ENCODE assay signal across 2 cellular contexts in the genomic region with DNA sequence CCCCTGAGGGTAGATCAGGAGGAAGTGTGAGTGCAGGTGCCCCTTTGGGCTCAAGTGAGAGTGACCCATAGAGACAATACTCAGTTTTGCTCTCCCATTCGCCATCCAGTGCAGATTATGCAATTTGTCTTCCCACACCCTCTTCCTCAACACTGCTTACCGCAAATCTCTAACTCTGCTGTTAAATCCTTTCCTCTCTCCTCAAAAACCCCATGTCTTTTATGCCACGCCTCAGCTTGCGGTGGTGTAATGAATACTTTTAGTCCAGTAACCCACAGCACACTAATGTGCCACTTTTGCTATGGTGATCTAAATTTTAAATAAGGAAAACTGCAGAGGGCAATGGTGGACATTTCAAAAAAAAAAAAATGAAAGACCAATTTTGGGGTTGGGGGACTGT.
TF ChIP-seq lines count a peak whose summit lies in the region.

No MANE protein-coding gene starts in this region.

TF ChIP-seq in SK-N-SH, 30 proteins besides CTCF, POLR2A, EP300 and RAD21 (continued from another document):
- TF ChIP-seq, protein P1, sequence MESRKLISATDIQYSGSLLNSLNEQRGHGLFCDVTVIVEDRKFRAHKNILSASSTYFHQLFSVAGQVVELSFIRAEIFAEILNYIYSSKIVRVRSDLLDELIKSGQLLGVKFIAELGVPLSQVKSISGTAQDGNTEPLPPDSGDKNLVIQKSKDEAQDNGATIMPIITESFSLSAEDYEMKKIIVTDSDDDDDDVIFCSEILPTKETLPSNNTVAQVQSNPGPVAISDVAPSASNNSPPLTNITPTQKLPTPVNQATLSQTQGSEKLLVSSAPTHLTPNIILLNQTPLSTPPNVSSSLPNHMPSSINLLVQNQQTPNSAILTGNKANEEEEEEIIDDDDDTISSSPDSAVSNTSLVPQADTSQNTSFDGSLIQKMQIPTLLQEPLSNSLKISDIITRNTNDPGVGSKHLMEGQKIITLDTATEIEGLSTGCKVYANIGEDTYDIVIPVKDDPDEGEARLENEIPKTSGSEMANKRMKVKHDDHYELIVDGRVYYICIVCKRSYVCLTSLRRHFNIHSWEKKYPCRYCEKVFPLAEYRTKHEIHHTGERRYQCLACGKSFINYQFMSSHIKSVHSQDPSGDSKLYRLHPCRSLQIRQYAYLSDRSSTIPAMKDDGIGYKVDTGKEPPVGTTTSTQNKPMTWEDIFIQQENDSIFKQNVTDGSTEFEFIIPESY (IDR thresholded peaks at IDR 0.05; ENCODE audit: borderline replicate concordance, low read depth) = no peak
- TF ChIP-seq, protein P2, sequence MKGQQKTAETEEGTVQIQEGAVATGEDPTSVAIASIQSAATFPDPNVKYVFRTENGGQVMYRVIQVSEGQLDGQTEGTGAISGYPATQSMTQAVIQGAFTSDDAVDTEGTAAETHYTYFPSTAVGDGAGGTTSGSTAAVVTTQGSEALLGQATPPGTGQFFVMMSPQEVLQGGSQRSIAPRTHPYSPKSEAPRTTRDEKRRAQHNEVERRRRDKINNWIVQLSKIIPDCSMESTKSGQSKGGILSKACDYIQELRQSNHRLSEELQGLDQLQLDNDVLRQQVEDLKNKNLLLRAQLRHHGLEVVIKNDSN (IDR thresholded peaks at IDR 0.05; ENCODE audit: borderline replicate concordance, low read depth) = no peak
- no peak for TF ChIP-seq RCOR1 (IDR thresholded peaks at IDR 0.05; ENCODE audit: low read length)
- TF ChIP-seq CHD2 (IDR thresholded peaks at IDR 0.05; ENCODE audit: low read length, partially characterized antibody) = no peak

TF ChIP-seq in SK-N-SH treated with all-trans-retinoic acid at 6 μM for 48 hours, 23 proteins besides CTCF, POLR2A, EP300 and RAD21 (continued from another document):
- TF ChIP-seq, protein P3, sequence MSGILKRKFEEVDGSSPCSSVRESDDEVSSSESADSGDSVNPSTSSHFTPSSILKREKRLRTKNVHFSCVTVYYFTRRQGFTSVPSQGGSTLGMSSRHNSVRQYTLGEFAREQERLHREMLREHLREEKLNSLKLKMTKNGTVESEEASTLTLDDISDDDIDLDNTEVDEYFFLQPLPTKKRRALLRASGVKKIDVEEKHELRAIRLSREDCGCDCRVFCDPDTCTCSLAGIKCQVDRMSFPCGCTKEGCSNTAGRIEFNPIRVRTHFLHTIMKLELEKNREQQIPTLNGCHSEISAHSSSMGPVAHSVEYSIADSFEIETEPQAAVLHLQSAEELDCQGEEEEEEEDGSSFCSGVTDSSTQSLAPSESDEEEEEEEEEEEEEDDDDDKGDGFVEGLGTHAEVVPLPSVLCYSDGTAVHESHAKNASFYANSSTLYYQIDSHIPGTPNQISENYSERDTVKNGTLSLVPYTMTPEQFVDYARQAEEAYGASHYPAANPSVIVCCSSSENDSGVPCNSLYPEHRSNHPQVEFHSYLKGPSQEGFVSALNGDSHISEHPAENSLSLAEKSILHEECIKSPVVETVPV (CRISPR knock-in tag; IDR thresholded peaks at IDR 0.05) = no peak
- TF ChIP-seq TCF4 (CRISPR knock-in tag; IDR thresholded peaks at IDR 0.05; ENCODE audit: borderline replicate concordance) (no peak), SNAI2 (CRISPR knock-in tag; IDR thresholded peaks at IDR 0.05) (no peak), BACH2 (CRISPR knock-in tag; IDR thresholded peaks at IDR 0.05; ENCODE audit: borderline replicate concordance) (no peak), TOX (CRISPR knock-in tag; IDR thresholded peaks at IDR 0.05; ENCODE audit: borderline replicate concordance) (no peak), ESRRG (CRISPR knock-in tag; IDR thresholded peaks at IDR 0.05) (no peak), RARB (CRISPR knock-in tag; IDR thresholded peaks at IDR 0.05) (no peak), ZFP3 (CRISPR knock-in tag; IDR thresholded peaks at IDR 0.05) (no peak)
